Comparison of ENCODE assay signal across 8 cellular contexts in genomic region chr15:80695099-80695910, GRCh38. TPM values are rescaled to one million over a fixed set of nuclear protein-coding genes. Genes with fewer than 3 reads are reported as not detected.
DNase-seq lines count a peak whose midpoint lies in the region; ATAC-seq, FAIRE-seq and TF ChIP-seq lines count a peak whose summit lies in the region.

Gene ABHD17C (plus strand): TSS chr15:80695310. CDS start chr15:80695430, 120 bp downstream.

- H3K27me3 Mint-ChIP-seq in neural crest cell (ENCODE audit: low read depth), result no peaks in the 10 kb centered on the region

- no TSS peak for BruUV-seq in Panc1 (replicated peaks; lab: Mats Ljungman, UMichigan)

- H3K4me3 Mint-ChIP-seq in neural crest cell, result peak within 1 kb of the TSS; percentile 97

- CTCF ChIA-PET in Panc1 (lab: Charles Lee), result interaction anchor here (2.7 kb wide), 1 partner anchor 128 kb away, joined by 13 read pairs; no protein-coding TSS in a partner anchor

- TF ChIP-seq CTCF in Panc1 (IDR thresholded peaks at IDR 0.05) (no peak), neural crest cell (conservative IDR thresholded peaks at IDR 0.05) (no peak)

- no peaks in the 10 kb centered on the region for H3K9me3 Mint-ChIP-seq in neural crest cell

- H3K4me3 ChIP-seq in Panc1 (ENCODE audit: low read depth in 2 of 2, low read length in 2 of 2) (peak within 1 kb of the TSS; percentile 69 to 84), urinary bladder (ENCODE audit: low read depth, low read length) (peak within 1 kb of the TSS; percentile 75)

- no peaks in the 10 kb centered on the region for H3K9me3 ChIP-seq in Panc1 (ENCODE audit: control insufficient read depth, insufficient read depth, low read depth, low read length)

- in situ Hi-C loops in Panc1 (cut with HindIII; ENCODE audit: low pct_unique_long_range_greater_than_20kb, low sequenced_read_pairs), result no loop called here

- H3K4me1 Mint-ChIP-seq in neural crest cell, result peaks cover 39% of the 10 kb centered on the region

- H3K4me1 ChIP-seq in Panc1 (ENCODE audit: control insufficient read depth, insufficient read depth, low read length) (peaks cover 16% of the 10 kb centered on the region), urinary bladder (ENCODE audit: insufficient read depth) (no peaks in the 10 kb centered on the region)

- under 1% methylated on average over 122 of the region's 122 CpGs for WGBS in urinary bladder

- peak within 1 kb of the TSS; percentile 88 for H3K27ac ChIP-seq in Panc1 (ENCODE audit: low read length)
- peak within 1 kb of the TSS; percentile 90 for H3K27ac ChIP-seq in urinary bladder (ENCODE audit: low read depth)

- peak; percentile 20 for DNase-seq in AML-193 (lab: John Stamatoyannopoulos, UW)
- no peak for DNase-seq in Panc1 (ENCODE audit: low read depth, low spot score)
- peak; percentile 31 for DNase-seq in activated gamma-delta T cell treated with Interleukin-2 at 50 U/mL for 16 hours
- DNase-seq in frontal cortex (ENCODE audit: low spot score in 2 of 2), result peak; percentile 76 to 81
- peak; percentile 50 for DNase-seq in neural crest cell (ENCODE audit: low read depth, low spot score)

- peaks cover 7% of the 10 kb centered on the region for H3K36me3 Mint-ChIP-seq in neural crest cell (ENCODE audit: low read depth)

- H3K36me3 ChIP-seq in Panc1 (ENCODE audit: control insufficient read depth, insufficient read depth, low read length) (no peaks in the 10 kb centered on the region; the same call in 1 of the 2 replicates), urinary bladder (ENCODE audit: insufficient read depth) (no peaks in the 10 kb centered on the region)

- peak within 1 kb of the TSS; percentile 88 for H3K27ac Mint-ChIP-seq in neural crest cell (ENCODE audit: unreplicated experiment)

- intact Hi-C loops in Panc1 (cut with micrococcal nuclease; ENCODE audit: unreplicated experiment), result no loop called here

- POLR2A ChIA-PET in Panc1 (lab: Charles Lee), result no interaction called here

- no peaks in the 10 kb centered on the region for H3K27me3 ChIP-seq in Panc1 (ENCODE audit: control insufficient read depth, insufficient read depth, low read length)

- ATAC-seq in GM19035 (IDR thresholded peaks at IDR 0.05; ENCODE audit: unreplicated experiment), result peak; percentile 68
- ATAC-seq in HG03280 (IDR thresholded peaks at IDR 0.05; ENCODE audit: unreplicated experiment), result peak; percentile 83
- peak; percentile 92 for ATAC-seq in Panc1

- FAIRE-seq in frontal cortex (lab: Jason Lieb, UNC), result no peak

RNA-seq across cellular contexts. Expression of gene ABHD17C, which starts in this region (rescaled TPM):
- 16.3 TPM for total RNA-seq in Panc1 (2021; ENCODE audit: unreplicated experiment)
- polyA plus RNA-seq in Panc1 (2012; ENCODE audit: insufficient read length), result 10.3 TPM
- total RNA-seq in frontal cortex, result 12.6 TPM
- total RNA-seq in neural crest cell, result 23.5 and 26.5 TPM in 2 replicates
- total RNA-seq in urinary bladder, result 14.3 TPM
- 9.0 TPM for polyA plus RNA-seq in urinary bladder
